10 cellular contexts compared by ENCODE assay signal in genomic region chr1:2583871-2584341, GRCh38. TPM values are rescaled to one million over a fixed set of nuclear protein-coding genes. Genes with fewer than 3 reads are reported as not detected.
DNase-seq lines count a peak whose midpoint lies in the region; ATAC-seq lines count a peak whose summit lies in the region.
"Had no signal": no experiment of that assay in that cellular context is flagged by ENCODE, and none has a peak within 500 bp of the region (broad histone marks: within the 10 kb centered on the region; RNA-seq: fewer than 3 reads in every experiment).

No MANE protein-coding gene starts in this region.

- no peak overlapping the region for H3K4me2 ChIP-seq in neuronal stem cell (ENCODE audit: insufficient read depth, low read length, poor library complexity, severe bottlenecking)

- peak overlapping the region; percentile 92 for H2AK5ac ChIP-seq in neuronal stem cell (ENCODE audit: low read depth, low read length)

- peaks cover 9% of the 10 kb centered on the region for H3K79me1 ChIP-seq in neuronal stem cell (ENCODE audit: low read depth, low read length)

- DNase-seq in DMS79 (lab: John Stamatoyannopoulos, UW), result peak; percentile 87
- peak; percentile 19 for DNase-seq in NCI-H187 treated with DMSO at 0.1 percent for 48 hours (lab: John Stamatoyannopoulos, UW)
- peak; percentile 13 for DNase-seq in amniotic epithelial cell (ENCODE audit: low read depth)
- DNase-seq in neuronal stem cell (ENCODE audit: low spot score), result no peak
- no peak for DNase-seq in occipital lobe (lab: John Stamatoyannopoulos, UW)
- DNase-seq: NCI-H524 treated with DMSO at 0.1 percent for 48 hours had no signal

- no peaks in the 10 kb centered on the region for H3K27me3 ChIP-seq in neuronal stem cell (ENCODE audit: control insufficient read depth in 3 of 3, insufficient read depth in 3 of 3, low read depth in 1 of 3, low read length in 3 of 3)
- H3K27me3 ChIP-seq: thyroid gland had no signal

- H2BK5ac ChIP-seq in neuronal stem cell (ENCODE audit: low read length), result no peak overlapping the region

- ATAC-seq in GM21717 (IDR thresholded peaks at IDR 0.05; ENCODE audit: unreplicated experiment), result no peak
- no peak for ATAC-seq in HG02642 (IDR thresholded peaks at IDR 0.05; ENCODE audit: poor library complexity, unreplicated experiment)
- ATAC-seq in GM19395 (IDR thresholded peaks at IDR 0.05; ENCODE audit: unreplicated experiment), result no peak

- H2BK15ac ChIP-seq in neuronal stem cell (ENCODE audit: low read length), result peak overlapping the region; percentile 75

- no peak overlapping the region for H3K4me3 ChIP-seq in neuronal stem cell (ENCODE audit: low read length in 2 of 2)
- H3K4me3 ChIP-seq: thyroid gland had no signal

- H3K9me3 ChIP-seq in neuronal stem cell (replicated peaks in 1 of 2; ENCODE audit: control insufficient read depth in 2 of 2, insufficient read depth in 1 of 2, low read depth in 1 of 2, low read length in 2 of 2), result peaks cover 0 to 5% of the 10 kb centered on the region in 2 donors
- H3K9me3 ChIP-seq: thyroid gland had no signal

- no peak overlapping the region for H3K27ac ChIP-seq in neuronal stem cell (replicated peaks; ENCODE audit: low read length)

- no peak overlapping the region for H2AFZ ChIP-seq in neuronal stem cell (ENCODE audit: low read length)

- H3K4me1 ChIP-seq in neuronal stem cell (ENCODE audit: control insufficient read depth in 2 of 2, insufficient read depth in 1 of 2, low read depth in 1 of 2, low read length in 2 of 2), result peaks cover 7 to 8% of the 10 kb centered on the region in 2 donors

- H3K36me3 ChIP-seq in neuronal stem cell (replicated peaks in 1 of 2; ENCODE audit: control insufficient read depth in 2 of 2, insufficient read depth in 2 of 2, low read length in 2 of 2), result peaks cover 0 to 1% of the 10 kb centered on the region in 2 donors
- H3K36me3 ChIP-seq: thyroid gland had no signal

- H3K14ac ChIP-seq in neuronal stem cell (ENCODE audit: low read length), result no peak overlapping the region

- H3K18ac ChIP-seq in neuronal stem cell (ENCODE audit: low read length), result peak overlapping the region; percentile 24

- peak overlapping the region; percentile 75 for H3K23ac ChIP-seq in neuronal stem cell (ENCODE audit: low read depth, low read length, poor library complexity)

- H3K4ac ChIP-seq in neuronal stem cell (ENCODE audit: low read length), result no peak overlapping the region

- no peak overlapping the region for H4K8ac ChIP-seq in neuronal stem cell (ENCODE audit: low read depth, low read length)

- no CpG with 5 or more reads among the region's 14 CpGs for WGBS in neuronal stem cell (ENCODE audit: extremely low coverage in 2 of 2, insufficient read length in 2 of 2, insufficient replicate concordance in 1 of 2), 2 donors

- no peak overlapping the region for H4K91ac ChIP-seq in neuronal stem cell (ENCODE audit: low read depth, low read length, poor library complexity)

- H3K9ac ChIP-seq in neuronal stem cell (ENCODE audit: low read depth, low read length, poor library complexity), result peak overlapping the region; percentile 70

- H2BK120ac ChIP-seq in neuronal stem cell (ENCODE audit: low read depth, low read length), result no peak overlapping the region

- H2BK12ac ChIP-seq in neuronal stem cell (ENCODE audit: low read length), result peak overlapping the region; percentile 24

RNA-seq across cellular contexts. Expression of gene PRXL2B, which starts 2.7 kb away (rescaled TPM):
- 35.1 TPM for polyA plus RNA-seq in neuronal stem cell (2013, experiment 1 of 2)
- 35.3 TPM for polyA plus RNA-seq in neuronal stem cell (2013, experiment 2 of 2)
- total RNA-seq in occipital lobe, result 11.9 TPM

RNA-seq across cellular contexts. Expression of gene TNFRSF14, which starts 27.7 kb away (rescaled TPM):
- 1.1 TPM for polyA plus RNA-seq in neuronal stem cell (2013, experiment 1 of 2)
- polyA plus RNA-seq in neuronal stem cell (2013, experiment 2 of 2), result 1.3 TPM
- total RNA-seq in occipital lobe, result 2.0 TPM

RNA-seq across cellular contexts. Expression of gene MMEL1, which starts 48.9 kb away (rescaled TPM):
- polyA plus RNA-seq in neuronal stem cell (2013, experiment 1 of 2), result 1.1 TPM
- 1.4 TPM for polyA plus RNA-seq in neuronal stem cell (2013, experiment 2 of 2)
- total RNA-seq in occipital lobe, result 3.7 TPM

RNA-seq across cellular contexts. Expression of gene HES5, which starts 53.8 kb away (rescaled TPM):
- polyA plus RNA-seq in neuronal stem cell (2013, experiment 1 of 2), result 208 TPM
- polyA plus RNA-seq in neuronal stem cell (2013, experiment 2 of 2), result 209 TPM
- 25.4 TPM for total RNA-seq in occipital lobe
- total RNA-seq: thyroid gland had no signal

RNA-seq across cellular contexts. Expression of gene PANK4, which starts 57.5 kb away (rescaled TPM):
- 23.5 TPM for polyA plus RNA-seq in neuronal stem cell (2013, experiment 1 of 2)
- 22.7 TPM for polyA plus RNA-seq in neuronal stem cell (2013, experiment 2 of 2)
- total RNA-seq in occipital lobe, result 26.0 TPM

Comparison
In these comparisons a context has a peak if more than half of its experiments do, and no peak if none do; other contexts are left out.
1. DNase-seq: peak in DMS79 (single experiment), NCI-H187 treated with DMSO at 0.1 percent for 48 hours (single experiment) and amniotic epithelial cell (single experiment); none in neuronal stem cell (single experiment) and occipital lobe (single experiment).